10 cellular contexts compared by ENCODE assay signal in genomic region chr2:216608525-216608924, GRCh38.
"Had no signal": no experiment of that assay in that cellular context is flagged by ENCODE, and none has a peak within 500 bp of the region (broad histone marks: within the 10 kb centered on the region; RNA-seq: fewer than 3 reads in every experiment).

No MANE protein-coding gene starts in this region.

- H3K4me3 ChIP-seq: GM23338 had no signal

- DNase-seq: H9, HCEC 1CT, IMR-90, Kasumi-1, KBM-7 had no signal

- ATAC-seq: GM23338 had no signal

- H3K4me2 ChIP-seq: GM23338, KMS-11 had no signal

- H2AFZ ChIP-seq: GM23338 had no signal

- FAIRE-seq: H1, H54, HTR-8/SVneo had no signal

- H3K27ac ChIP-seq: KMS-11 had no signal

- H3K9ac ChIP-seq: KMS-11 had no signal
